In genomic region chr17:83110755-83111154, GRCh38 we compare ENCODE assay signal across 13 cellular contexts. TPM values are rescaled to one million over a fixed set of nuclear protein-coding genes. Genes with fewer than 3 reads are reported as not detected.
A peak's percentile ranks its signal among the peaks of the same experiment; 100 is the strongest.
DNase-seq lines count a peak whose midpoint lies in the region; ATAC-seq, FAIRE-seq and TF ChIP-seq lines count a peak whose summit lies in the region.
"Had no signal": no experiment of that assay in that cellular context is flagged by ENCODE, and none has a peak within 500 bp of the region (broad histone marks: within the 10 kb centered on the region; RNA-seq: fewer than 3 reads in every experiment).

No MANE protein-coding gene starts in this region.

- intact Hi-C loops in K562 (cut with micrococcal nuclease), result no loop called here

- 7% methylated on average over 16 of the region's 16 CpGs for WGBS in K562 (ENCODE audit: insufficient coverage, low coverage, missing lambda C conversion rate)
- 54% methylated on average over 16 of the region's 16 CpGs for WGBS in hepatocyte (ENCODE audit: low lambda C conversion rate, missing lambda C conversion rate)
- 23% methylated on average over 16 of the region's 16 CpGs for WGBS in smooth muscle cell (ENCODE audit: low lambda C conversion rate)

- CTCF ChIA-PET in K562 (lab: Yijun Ruan, JAX; ENCODE audit: low intra/inter-chr PET ratio), result no interaction called here

- peak overlapping the region in 1 of 6 donors; percentile 35 for H3K27ac Mint-ChIP-seq in immature natural killer cell
- H3K27ac Mint-ChIP-seq: CD4-positive, CD25-positive, alpha-beta regulatory T cell; endodermal cell had no signal

- no peaks in the 10 kb centered on the region for H3K36me3 Mint-ChIP-seq in immature natural killer cell
- H3K36me3 Mint-ChIP-seq: CD4-positive, CD25-positive, alpha-beta regulatory T cell had no signal

- no peak overlapping the region for H3K4me3 Mint-ChIP-seq in immature natural killer cell
- H3K4me3 Mint-ChIP-seq: CD4-positive, CD25-positive, alpha-beta regulatory T cell; endodermal cell had no signal

- no peak overlapping the region for H3K4me3 ChIP-seq in K562
- no peak overlapping the region for H3K4me3 ChIP-seq in hepatocyte
- H3K4me3 ChIP-seq in smooth muscle cell, result no peak overlapping the region

- BruUV-seq in K562 (replicated peaks; lab: Mats Ljungman, UMichigan), result no TSS peak

- in situ Hi-C loops in K562 (cut with MboI), result no loop called here

- no peak for TF ChIP-seq RAD21 in K562 (CRISPR knock-in tag; conservative IDR thresholded peaks at IDR 0.05 in 1 of 2, IDR thresholded peaks at IDR 0.05 in 1 of 2)

- H4K20me1 ChIP-seq in K562 (replicated peaks; ENCODE audit: control insufficient read depth, insufficient read depth, low read length) (peaks cover 4% of the 10 kb centered on the region; the same call in 1 of the 2 replicates), hepatocyte (ENCODE audit: insufficient read depth, poor library complexity, severe bottlenecking) (no peaks in the 10 kb centered on the region), smooth muscle cell (ENCODE audit: low read depth) (no peaks in the 10 kb centered on the region)

- H3K4me1 ChIP-seq in K562 (replicated peaks in 1 of 2; ENCODE audit: control insufficient read depth in 2 of 2, insufficient read depth in 2 of 2, low read length in 2 of 2), result peaks cover 8 to 47% of the 10 kb centered on the region in 2 experiments; a peak in 4 of 5 replicates
- H3K4me1 ChIP-seq in hepatocyte (ENCODE audit: insufficient read depth), result peaks cover 32% of the 10 kb centered on the region
- no peaks in the 10 kb centered on the region for H3K4me1 ChIP-seq in smooth muscle cell (ENCODE audit: low read depth)

- POLR2A ChIA-PET in K562 (lab: Yijun Ruan, JAX), result no interaction called here

- TF ChIP-seq CTCF in K562 (IDR thresholded peaks at IDR 0.05 in 2 of 3, conservative IDR thresholded peaks at IDR 0.05 in 1 of 3; ENCODE audit: insufficient read depth in 2 of 3, low read depth in 1 of 3, low read length in 3 of 3) (no peak), hepatocyte (IDR thresholded peaks at IDR 0.05; ENCODE audit: poor library complexity) (no peak), smooth muscle cell (IDR thresholded peaks at IDR 0.05; ENCODE audit: borderline replicate concordance, insufficient read depth, poor library complexity, severe bottlenecking) (no peak)

- peak overlapping the region; percentile 59 for H3K4me2 ChIP-seq in K562 (ENCODE audit: insufficient read depth, low read length)
- H3K4me2 ChIP-seq in hepatocyte, result peak overlapping the region; percentile 71
- H3K4me2 ChIP-seq in smooth muscle cell, result peak overlapping the region; percentile 70

- ATAC-seq in K562 (no peak), HG02870 (IDR thresholded peaks at IDR 0.05; ENCODE audit: unreplicated experiment) (no peak), GM18867 (IDR thresholded peaks at IDR 0.05; ENCODE audit: unreplicated experiment) (no peak)

- H3K79me2 ChIP-seq in K562 (ENCODE audit: control insufficient read depth, insufficient read depth, low read length) (no peaks in the 10 kb centered on the region), hepatocyte (no peaks in the 10 kb centered on the region), smooth muscle cell (ENCODE audit: low read depth) (no peaks in the 10 kb centered on the region)

- DNase-seq in HCEC 1CT (peak; percentile 15), K562 (ENCODE audit: extremely low read depth in 1 of 4, low spot score in 3 of 4) (no peak), hepatocyte (ENCODE audit: low spot score) (no peak), smooth muscle cell (lab: John Stamatoyannopoulos, UW; ENCODE audit: unreplicated experiment) (no peak), immature natural killer cell (no peak), retina (no peak)
- DNase-seq: activated T-cell treated with anti-CD3 and anti-CD28 coated beads for 4 hours; amygdala; CD4-positive, CD25-positive, alpha-beta regulatory T cell; endodermal cell; RPMI8226 had no signal

- H3K27ac ChIP-seq in K562 (ENCODE audit: extremely low read depth, low read depth, low read length), result no peak overlapping the region
- peak overlapping the region; percentile 93 for H3K27ac ChIP-seq in hepatocyte
- peak overlapping the region; percentile 92 for H3K27ac ChIP-seq in smooth muscle cell (ENCODE audit: low read depth)

- H3K9ac ChIP-seq in K562 (ENCODE audit: insufficient read depth in 1 of 2, low read depth in 2 of 2, low read length in 2 of 2) (peak overlapping the region in 1 of 2 experiments; percentile 20; a peak in 1 of 4 replicates), smooth muscle cell (ENCODE audit: low read depth) (peak overlapping the region; percentile 75)

- H3K9me3 Mint-ChIP-seq in immature natural killer cell, result no peaks in the 10 kb centered on the region
- H3K9me3 Mint-ChIP-seq: CD4-positive, CD25-positive, alpha-beta regulatory T cell; endodermal cell had no signal

- no peaks in the 10 kb centered on the region; the same call in 1 of the 2 replicates for H3K9me3 ChIP-seq in K562 (replicated peaks; ENCODE audit: control insufficient read depth, insufficient read depth, low read depth, low read length)
- no peaks in the 10 kb centered on the region for H3K9me3 ChIP-seq in hepatocyte (ENCODE audit: low read depth)
- no peaks in the 10 kb centered on the region for H3K9me3 ChIP-seq in smooth muscle cell (replicated peaks; ENCODE audit: low read depth)

- no peaks in the 10 kb centered on the region for H3K9me2 ChIP-seq in hepatocyte (replicated peaks; ENCODE audit: insufficient read depth)

- TF ChIP-seq POLR2A in K562 (conservative IDR thresholded peaks at IDR 0.05), result no peak

- H3K27me3 Mint-ChIP-seq in immature natural killer cell (ENCODE audit: low read depth in 3 of 3), result peaks cover 13 to 85% (median 25%) of the 10 kb centered on the region in 3 donors

- H2AFZ ChIP-seq in K562 (ENCODE audit: low read depth, low read length) (peak overlapping the region; percentile 64; the same call in 1 of the 2 replicates), hepatocyte (no peak overlapping the region), smooth muscle cell (ENCODE audit: low read depth) (no peak overlapping the region)

- H3K27me3 ChIP-seq in K562 (ENCODE audit: control insufficient read depth in 2 of 2, insufficient read depth in 2 of 2, low read length in 2 of 2), result peaks cover 23 to 85% of the 10 kb centered on the region in 2 experiments
- H3K27me3 ChIP-seq in hepatocyte, result no peaks in the 10 kb centered on the region
- no peaks in the 10 kb centered on the region for H3K27me3 ChIP-seq in smooth muscle cell (ENCODE audit: low read depth)

- no peaks in the 10 kb centered on the region for H3K9me1 ChIP-seq in K562 (ENCODE audit: control insufficient read depth, insufficient read depth, low read length)

- TF ChIP-seq EP300 in K562 (IDR thresholded peaks at IDR 0.05; ENCODE audit: low read length), result no peak

- peak; percentile 58 for FAIRE-seq in K562 (lab: Jason Lieb, UNC)

- H3K4me1 Mint-ChIP-seq in immature natural killer cell, result peaks cover 16 to 22% of the 10 kb centered on the region in 2 donors
- H3K4me1 Mint-ChIP-seq: CD4-positive, CD25-positive, alpha-beta regulatory T cell had no signal

- no peaks in the 10 kb centered on the region for H3F3A ChIP-seq in smooth muscle cell (ENCODE audit: low read depth)

- H3K36me3 ChIP-seq in K562 (ENCODE audit: control insufficient read depth, insufficient read depth, low read length), result no peaks in the 10 kb centered on the region
- H3K36me3 ChIP-seq in hepatocyte (replicated peaks; ENCODE audit: insufficient read depth, low read depth), result no peaks in the 10 kb centered on the region
- no peaks in the 10 kb centered on the region for H3K36me3 ChIP-seq in smooth muscle cell (ENCODE audit: low read depth)

TF ChIP-seq in K562, 482 proteins besides CTCF, POLR2A, EP300 and RAD21 (continues in another document):
- TF ChIP-seq EZH2 (IDR thresholded peaks at IDR 0.05; ENCODE audit: borderline replicate concordance, low read depth, low read length), result peak; percentile 86; the same call in 1 of the 2 replicates

RNA-seq across cellular contexts. Expression of gene METRNL, which starts 31.3 kb away (rescaled TPM):
- total RNA-seq in K562 (2011; cell fraction: chromatin; rRNA removed; ENCODE audit: low replicate concordance), result 12.2 and 22.8 TPM in 2 replicates
- 23.4 and 25.7 TPM in 2 replicates for total RNA-seq in K562 (2011; cell fraction: nucleolus; rRNA removed)
- 12.5 and 12.8 TPM in 2 replicates for total RNA-seq in K562 (2011; cell fraction: nucleoplasm; rRNA removed)
- 28.2 and 34.9 TPM in 2 replicates for total RNA-seq in K562 (2014; rRNA removed)
- 2.2 and 2.3 TPM in 2 replicates for total RNA-seq in K562 (2014; rRNA removed; fragmentation: Illumina TruSeq; extraction: Trizol)
- 10.7 and 14.2 TPM in 2 replicates for total RNA-seq in K562 (2015; rRNA removed; fragmentation: Illumina TruSeq; extraction: Trizol)
- 25.7 and 31.8 TPM in 2 replicates for total RNA-seq in K562 (2021)
- polyA plus RNA-seq in K562 (2011; rRNA removed), result 2.9 and 6.2 TPM in 2 replicates
- polyA plus RNA-seq in K562 (2011; cell fraction: cytosol; rRNA removed), result 14.1 and 23.9 TPM in 2 replicates
- 8.7 and 14.9 TPM in 2 replicates for polyA plus RNA-seq in K562 (2011; cell fraction: nucleus; rRNA removed)
- polyA plus RNA-seq in K562 (2012), result 24.6 and 38.9 TPM in 2 replicates
- 1.7 and 10.2 TPM in 2 replicates for polyA plus RNA-seq in K562 (2014; fragmentation: Illumina TruSeq; extraction: Trizol)
- polyA plus RNA-seq in K562 (2014; fragmentation: Nextera tagmentation; extraction: Ambion mirVana), result under 1 TPM; 0.17 to 0.18 TPM
- 19.5 and 23.5 TPM in 2 replicates for polyA plus RNA-seq in K562 (2014; rRNA removed)
- polyA minus RNA-seq in K562 (2011; rRNA and poly(A)+ RNA removed), result 1.9 and 2.0 TPM in 2 replicates
- polyA minus RNA-seq in K562 (2011; cell fraction: cytosol; rRNA and poly(A)+ RNA removed), result 19.5 and 23.5 TPM in 2 replicates
- 6.1 and 6.4 TPM in 2 replicates for polyA minus RNA-seq in K562 (2011; cell fraction: nucleus; rRNA and poly(A)+ RNA removed)
- 65.3 and 97.2 TPM in 2 replicates for total RNA-seq in hepatocyte
- polyA plus RNA-seq in hepatocyte, result 151 and 164 TPM in 2 replicates
- 48.3 and 55.6 TPM in 2 replicates for total RNA-seq in smooth muscle cell
- 98.1 and 101 TPM in 2 replicates for polyA plus RNA-seq in smooth muscle cell
- 10 to 100 TPM; 13.6 to 72.3 (median 49.2) TPM for polyA plus RNA-seq in immature natural killer cell
